Comparison of ENCODE assay signal across 8 cellular contexts in genomic region chr11:113875414-113876073, GRCh38. TPM values are rescaled to one million over a fixed set of nuclear protein-coding genes. Genes with fewer than 3 reads are reported as not detected.
DNase-seq lines count a peak whose midpoint lies in the region; ATAC-seq, FAIRE-seq and TF ChIP-seq lines count a peak whose summit lies in the region.

A gene with protein sequence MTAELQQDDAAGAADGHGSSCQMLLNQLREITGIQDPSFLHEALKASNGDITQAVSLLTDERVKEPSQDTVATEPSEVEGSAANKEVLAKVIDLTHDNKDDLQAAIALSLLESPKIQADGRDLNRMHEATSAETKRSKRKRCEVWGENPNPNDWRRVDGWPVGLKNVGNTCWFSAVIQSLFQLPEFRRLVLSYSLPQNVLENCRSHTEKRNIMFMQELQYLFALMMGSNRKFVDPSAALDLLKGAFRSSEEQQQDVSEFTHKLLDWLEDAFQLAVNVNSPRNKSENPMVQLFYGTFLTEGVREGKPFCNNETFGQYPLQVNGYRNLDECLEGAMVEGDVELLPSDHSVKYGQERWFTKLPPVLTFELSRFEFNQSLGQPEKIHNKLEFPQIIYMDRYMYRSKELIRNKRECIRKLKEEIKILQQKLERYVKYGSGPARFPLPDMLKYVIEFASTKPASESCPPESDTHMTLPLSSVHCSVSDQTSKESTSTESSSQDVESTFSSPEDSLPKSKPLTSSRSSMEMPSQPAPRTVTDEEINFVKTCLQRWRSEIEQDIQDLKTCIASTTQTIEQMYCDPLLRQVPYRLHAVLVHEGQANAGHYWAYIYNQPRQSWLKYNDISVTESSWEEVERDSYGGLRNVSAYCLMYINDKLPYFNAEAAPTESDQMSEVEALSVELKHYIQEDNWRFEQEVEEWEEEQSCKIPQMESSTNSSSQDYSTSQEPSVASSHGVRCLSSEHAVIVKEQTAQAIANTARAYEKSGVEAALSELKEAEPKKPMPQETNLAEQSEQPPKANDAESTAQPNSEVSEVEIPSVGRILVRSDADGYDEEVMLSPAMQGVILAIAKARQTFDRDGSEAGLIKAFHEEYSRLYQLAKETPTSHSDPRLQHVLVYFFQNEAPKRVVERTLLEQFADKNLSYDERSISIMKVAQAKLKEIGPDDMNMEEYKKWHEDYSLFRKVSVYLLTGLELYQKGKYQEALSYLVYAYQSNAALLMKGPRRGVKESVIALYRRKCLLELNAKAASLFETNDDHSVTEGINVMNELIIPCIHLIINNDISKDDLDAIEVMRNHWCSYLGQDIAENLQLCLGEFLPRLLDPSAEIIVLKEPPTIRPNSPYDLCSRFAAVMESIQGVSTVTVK (minus strand): TSS chr11:113875572. CDS start chr11:113875501, 71 bp downstream.

- H3K9me3 ChIP-seq in NT2/D1 (ENCODE audit: insufficient read depth, low read length) (no peaks in the 10 kb centered on the region), endodermal cell (ENCODE audit: control insufficient read depth, low read length) (no peaks in the 10 kb centered on the region), mesodermal cell (ENCODE audit: control insufficient read depth, low read length) (no peaks in the 10 kb centered on the region)

- H3K27me3 Mint-ChIP-seq in endodermal cell (ENCODE audit: insufficient read depth): no peaks in the 10 kb centered on the region

- peak within 1 kb of the TSS; percentile 79 for H3K4me3 ChIP-seq in NT2/D1 (ENCODE audit: insufficient read length, low read depth)
- H3K4me3 ChIP-seq in endodermal cell (ENCODE audit: low read length): peak within 1 kb of the TSS; percentile 96
- H3K4me3 ChIP-seq in mesodermal cell (ENCODE audit: extremely low read depth, insufficient read depth, low read length, poor library complexity, severe bottlenecking): peak within 1 kb of the TSS; percentile 72

- 0% methylated on average over 33 to 74 of the region's 74 CpGs for WGBS in endodermal cell (ENCODE audit: insufficient coverage in 1 of 2, insufficient read length in 1 of 2), 2 experiments
- WGBS in mesodermal cell (ENCODE audit: insufficient coverage in 2 of 2), 2 experiments: 0 to 1% methylated on average over 41 to 51 of the region's 74 CpGs

- H3K4me1 ChIP-seq in NT2/D1 (ENCODE audit: insufficient read depth, insufficient read length) (no peaks in the 10 kb centered on the region), endodermal cell (ENCODE audit: control insufficient read depth, insufficient read depth, low read length) (peaks cover 7% of the 10 kb centered on the region), mesodermal cell (ENCODE audit: control insufficient read depth, insufficient read depth, low read length, poor library complexity, severe bottlenecking) (peaks cover 9% of the 10 kb centered on the region)

- peaks cover 8% of the 10 kb centered on the region for H3K9me3 Mint-ChIP-seq in endodermal cell

- H3K27ac Mint-ChIP-seq in endodermal cell: peak within 1 kb of the TSS; percentile 99

- H3K4me3 Mint-ChIP-seq in endodermal cell: peak within 1 kb of the TSS; percentile 83

- no peak for TF ChIP-seq CTCF in endodermal cell (conservative IDR thresholded peaks at IDR 0.05)

- H3K4me1 Mint-ChIP-seq in endodermal cell: peaks cover 24% of the 10 kb centered on the region

- H3K36me3 ChIP-seq in NT2/D1 (ENCODE audit: insufficient read depth, insufficient read length, low read length) (peaks cover 18% of the 10 kb centered on the region), endodermal cell (ENCODE audit: control insufficient read depth, insufficient read depth, low read length) (peaks cover 4% of the 10 kb centered on the region), mesodermal cell (ENCODE audit: control insufficient read depth, insufficient read depth, low read length) (peaks cover 4% of the 10 kb centered on the region)

- H3K9ac ChIP-seq in NT2/D1 (ENCODE audit: insufficient read length, low read depth) (peak within 1 kb of the TSS; percentile 82), endodermal cell (ENCODE audit: extremely low read depth, low read length, poor library complexity, severe bottlenecking) (peak within 1 kb of the TSS; percentile 86)

- peak; percentile 96 for FAIRE-seq in HTR-8/SVneo (lab: Jason Lieb, UNC)

- DNase-seq in Caki2 (ENCODE audit: low read depth) (peak; percentile 81), HTR-8/SVneo (ENCODE audit: insufficient read length, low spot score) (peak; percentile 97), NT2/D1 (ENCODE audit: low read depth, low spot score) (peak; percentile 87), endodermal cell (peak; percentile 98)
- peak; percentile 48 for DNase-seq in activated CD8-positive, alpha-beta memory T cell treated with anti-CD3 and anti-CD28 coated beads, Interleukin-2, amount 50 U/mL, for 24 hours (ENCODE audit: extremely low read depth)
- DNase-seq in stimulated activated CD8-positive, alpha-beta memory T cell treated with anti-CD3 and anti-CD28 coated beads, Interleukin-15, amount 100 ng/mL, for 24 hours (ENCODE audit: low read depth): peak; percentile 67

- peaks cover 16% of the 10 kb centered on the region for H3K36me3 Mint-ChIP-seq in endodermal cell (ENCODE audit: low read depth)

- in situ Hi-C loops in Caki2 (cut with HindIII; ENCODE audit: low pct_unique_long_range_greater_than_20kb, low sequenced_read_pairs): no loop called here

- ATAC-seq in GM21381 (IDR thresholded peaks at IDR 0.05; ENCODE audit: unreplicated experiment): peak; percentile 86

- H3K27me3 ChIP-seq in NT2/D1 (ENCODE audit: insufficient read depth, insufficient read length): no peaks in the 10 kb centered on the region
- H3K27me3 ChIP-seq in endodermal cell (ENCODE audit: control insufficient read depth, insufficient read depth, low read length, poor library complexity, severe bottlenecking): no peaks in the 10 kb centered on the region

- H3K27ac ChIP-seq in endodermal cell (ENCODE audit: low read depth, low read length) (peak within 1 kb of the TSS; percentile 93), mesodermal cell (ENCODE audit: low read depth, low read length, severe bottlenecking) (peak within 1 kb of the TSS; percentile 94)

RNA-seq across cellular contexts. Expression of the gene that starts here (rescaled TPM):
- 16.8 and 24.9 TPM in 2 replicates for total RNA-seq in Caki2 (2014; rRNA removed; shearing (Covaris generic); ENCODE audit: low replicate concordance)
- 10 to 100 TPM; 67.0 to 73.7 TPM for total RNA-seq in endodermal cell
- 53.9 TPM for polyA plus RNA-seq in endodermal cell (2013, experiment 1 of 2)
- 48.2 TPM for polyA plus RNA-seq in endodermal cell (2013, experiment 2 of 2)
- polyA plus RNA-seq in mesodermal cell (2013, experiment 1 of 2): 43.5 TPM
- 37.3 TPM for polyA plus RNA-seq in mesodermal cell (2013, experiment 2 of 2)

Comparison
In these comparisons a context has a peak if more than half of its experiments do, and no peak if none do; other contexts are left out.
1. Peak in every context shown above with its lines: DNase-seq, ATAC-seq, H3K4me3 ChIP-seq and H3K27ac ChIP-seq.
2. DNase-seq: peak in every context shown above with its lines; median percentile 98 in endodermal cell; 97 in HTR-8/SVneo; 87 in NT2/D1; 81 in Caki2; 67 in stimulated activated CD8-positive, alpha-beta memory T cell treated with anti-CD3 and anti-CD28 coated beads, Interleukin-15, amount 100 ng/mL, for 24 hours; 48 in activated CD8-positive, alpha-beta memory T cell treated with anti-CD3 and anti-CD28 coated beads, Interleukin-2, amount 50 U/mL, for 24 hours.